29 cellular contexts compared by ENCODE assay signal in genomic region chr2:25819597-25820039, GRCh38.
"Had no signal": no experiment of that assay in that cellular context is flagged by ENCODE, and none has a peak within 500 bp of the region (broad histone marks: within the 10 kb centered on the region; RNA-seq: fewer than 3 reads in every experiment).

No MANE protein-coding gene starts in this region.

- H3K27ac Mint-ChIP-seq: activated CD4-positive, alpha-beta T cell treated with anti-CD3 and anti-CD28 coated beads, Interleukin-2, amount 10 ng/mL, durations not matched to agents 24 days and 14 days; activated CD8-positive, alpha-beta T cell treated with anti-CD3 and anti-CD28 coated beads for 36 hours; activated naive CD4-positive, alpha-beta T cell treated with anti-CD3 and anti-CD28 coated beads, Interleukin-2, amount 10 ng/mL, durations not matched to agents 7 days and 5 days; activated naive CD8-positive, alpha-beta T cell treated with anti-CD3 and anti-CD28 coated beads, Interleukin-2, amount 10 ng/mL, durations not matched to agents 7 days and 5 days; activated T-helper 2 cell treated with anti-CD3 and anti-CD28 coated beads, Interferon-gamma antibody, Interleukin-2, Interleukin-4, amounts not matched to agents 10 μg/mL and 5 μg/mL and 100 μg/mL, durations not matched to agents 14 hours and 24 hours and 36 hours; T-helper 1 cell treated with Interleukin-12 subunit alpha and Interleukin-12 subunit beta and Interleukin-4 antibody, amounts not matched to agents 30 μg/mL and 1 μg/mL, for 36 hours; T-helper 2 cell treated with Interferon-gamma antibody and Interleukin-4, amounts not matched to agents 5 μg/mL and 100 μg/mL, for 36 hours had no signal

- H3K9me3 ChIP-seq: ascending aorta, Peyer's patch, SJSA1, SK-N-SH had no signal

- DNase-seq: activated CD4-positive, alpha-beta T cell treated with anti-CD3 and anti-CD28 coated beads, Interleukin-2, amount 50 U/mL, for 4 hours; activated CD8-positive, alpha-beta T cell treated with anti-CD3 and anti-CD28 coated beads for 36 hours; activated gamma-delta T cell treated with Interleukin-2 at 50 U/mL for 16 hours; activated naive CD4-positive, alpha-beta T cell treated with anti-CD3 and anti-CD28 coated beads, Interleukin-2, amount 10 ng/mL, durations not matched to agents 7 days and 5 days; activated naive CD8-positive, alpha-beta T cell treated with anti-CD3 and anti-CD28 coated beads, Interleukin-2, amount 10 ng/mL, durations not matched to agents 7 days and 5 days; activated T-cell treated with anti-CD3 and anti-CD28 coated beads, Interleukin-2, amount 50 U/mL, for 24 hours; amygdala; MM.1S; MV-4-11; NCI-H1092; NCI-H1436 treated with DMSO at 0.1 percent for 48 hours; NCI-H1694 treated with DMSO at 0.1 percent for 48 hours; NCI-H2029; NCI-H345; NCI-H524 treated with DMSO at 0.1 percent for 48 hours; PC-3; Peyer's patch; RPMI8226; SHP77 treated with DMSO at 0.1 percent for 48 hours; SK-N-SH had no signal

- FAIRE-seq: TTC549 had no signal

- H3K4me2 ChIP-seq: SK-N-SH had no signal

- H3K4me3 Mint-ChIP-seq: activated CD4-positive, alpha-beta T cell treated with anti-CD3 and anti-CD28 coated beads, Interleukin-2, amount 10 ng/mL, durations not matched to agents 24 days and 14 days; activated CD8-positive, alpha-beta T cell treated with anti-CD3 and anti-CD28 coated beads for 36 hours; activated naive CD4-positive, alpha-beta T cell treated with anti-CD3 and anti-CD28 coated beads, Interleukin-2, amount 10 ng/mL, durations not matched to agents 7 days and 5 days; activated naive CD8-positive, alpha-beta T cell treated with anti-CD3 and anti-CD28 coated beads, Interleukin-2, amount 10 ng/mL, durations not matched to agents 7 days and 5 days; activated T-cell treated with anti-CD3 and anti-CD28 coated beads, Interleukin-2, amount 50 U/mL, for 24 hours; central memory CD8-positive, alpha-beta T cell; T-helper 1 cell treated with Interleukin-12 subunit alpha and Interleukin-12 subunit beta and Interleukin-4 antibody, amounts not matched to agents 30 μg/mL and 1 μg/mL, for 36 hours; T-helper 2 cell treated with Interferon-gamma antibody and Interleukin-4, amounts not matched to agents 5 μg/mL and 100 μg/mL, for 36 hours had no signal

- H3K27me3 ChIP-seq: ascending aorta, cardiac muscle cell, Peyer's patch, SJSA1 had no signal

- H3K27ac ChIP-seq: ascending aorta, cardiac muscle cell, Peyer's patch, SJSA1 had no signal

- H3K27me3 Mint-ChIP-seq: activated CD4-positive, alpha-beta T cell treated with anti-CD3 and anti-CD28 coated beads, Interleukin-2, amount 10 ng/mL, durations not matched to agents 24 days and 14 days; activated CD8-positive, alpha-beta T cell treated with anti-CD3 and anti-CD28 coated beads for 36 hours; activated naive CD4-positive, alpha-beta T cell treated with anti-CD3 and anti-CD28 coated beads, Interleukin-2, amount 10 ng/mL, durations not matched to agents 7 days and 5 days; activated naive CD8-positive, alpha-beta T cell treated with anti-CD3 and anti-CD28 coated beads, Interleukin-2, amount 10 ng/mL, durations not matched to agents 7 days and 5 days; activated T-cell treated with anti-CD3 and anti-CD28 coated beads, Interleukin-2, amount 50 U/mL, for 24 hours; central memory CD8-positive, alpha-beta T cell had no signal

- H3K9ac ChIP-seq: SK-N-SH had no signal

- H3K4me3 ChIP-seq: ascending aorta, cardiac muscle cell, Peyer's patch, SJSA1 had no signal

- H3K4me1 ChIP-seq: ascending aorta, Peyer's patch, SJSA1 had no signal

- H3K9me3 Mint-ChIP-seq: activated CD8-positive, alpha-beta T cell treated with anti-CD3 and anti-CD28 coated beads for 36 hours; activated naive CD4-positive, alpha-beta T cell treated with anti-CD3 and anti-CD28 coated beads, Interleukin-2, amount 10 ng/mL, durations not matched to agents 7 days and 5 days; activated naive CD8-positive, alpha-beta T cell treated with anti-CD3 and anti-CD28 coated beads, Interleukin-2, amount 10 ng/mL, durations not matched to agents 7 days and 5 days; activated T-helper 2 cell treated with anti-CD3 and anti-CD28 coated beads, Interferon-gamma antibody, Interleukin-2, Interleukin-4, amounts not matched to agents 10 μg/mL and 5 μg/mL and 100 μg/mL, durations not matched to agents 14 hours and 24 hours and 36 hours; central memory CD8-positive, alpha-beta T cell; T-helper 1 cell treated with Interleukin-12 subunit alpha and Interleukin-12 subunit beta and Interleukin-4 antibody, amounts not matched to agents 30 μg/mL and 1 μg/mL, for 36 hours; T-helper 2 cell treated with Interferon-gamma antibody and Interleukin-4, amounts not matched to agents 5 μg/mL and 100 μg/mL, for 36 hours had no signal

- H3K9me2 ChIP-seq: SK-N-SH had no signal

- H3K36me3 ChIP-seq: ascending aorta, cardiac muscle cell, Peyer's patch, SJSA1 had no signal

- ATAC-seq: activated CD8-positive, alpha-beta T cell treated with anti-CD3 and anti-CD28 coated beads for 36 hours; PC-3 had no signal
